21 cellular contexts compared by ENCODE assay signal in the genomic region with DNA sequence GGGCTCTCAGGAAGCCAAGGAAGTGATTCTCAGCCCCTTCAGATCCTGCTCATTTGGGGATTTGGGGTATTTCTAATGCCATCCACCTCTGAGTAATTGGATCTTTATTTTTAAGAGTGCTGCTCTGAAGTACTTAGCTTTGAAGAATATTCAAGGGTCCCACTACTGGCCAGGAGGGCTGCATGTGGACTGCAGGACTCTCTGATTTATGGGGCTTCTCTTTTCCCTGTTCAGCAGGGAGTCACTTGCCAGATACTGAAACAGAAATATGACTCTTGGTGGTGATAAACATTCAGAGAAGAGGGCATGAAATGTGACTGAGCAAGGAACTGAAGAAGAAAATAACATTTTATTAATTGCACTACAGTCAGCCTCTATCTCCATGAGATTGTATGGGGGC.
"Had no signal": no experiment of that assay in that cellular context is flagged by ENCODE, and none has a peak within 500 bp of the region (broad histone marks: within the 10 kb centered on the region; RNA-seq: fewer than 3 reads in every experiment).

No MANE protein-coding gene starts in this region.

- H3K4me3 Mint-ChIP-seq: endodermal cell; natural killer cell treated with Interleukin-12 subunit alpha and Interleukin-12 subunit beta and Interleukin-15 and Interleukin-18, amount 100 ng/mL, for 72 hours; stimulated activated effector memory CD8-positive, alpha-beta T cell treated with anti-CD3 and anti-CD28 coated beads, Interleukin-12 subunit alpha, Interleukin-12 subunit beta, amount 100 ng/mL, for 72 hours had no signal

- H3K4me1 Mint-ChIP-seq: endodermal cell; stimulated activated effector memory CD8-positive, alpha-beta T cell treated with anti-CD3 and anti-CD28 coated beads, Interleukin-12 subunit alpha, Interleukin-12 subunit beta, amount 100 ng/mL, for 72 hours had no signal

- H3K36me3 Mint-ChIP-seq: natural killer cell treated with Interleukin-12 subunit alpha and Interleukin-12 subunit beta and Interleukin-15 and Interleukin-18, amount 100 ng/mL, for 72 hours; stimulated activated effector memory CD8-positive, alpha-beta T cell treated with anti-CD3 and anti-CD28 coated beads, Interleukin-12 subunit alpha, Interleukin-12 subunit beta, amount 100 ng/mL, for 72 hours had no signal

- H3K9me3 ChIP-seq: colonic mucosa, psoas muscle, right lobe of liver, suprapubic skin, tibial artery, upper lobe of left lung, uterus had no signal

- H3K36me3 ChIP-seq: colonic mucosa, right lobe of liver, suprapubic skin, tibial artery, upper lobe of left lung, uterus had no signal

- H3K4me3 ChIP-seq: colonic mucosa, psoas muscle, right lobe of liver, suprapubic skin, tibial artery, upper lobe of left lung, uterus had no signal

- H3K27ac Mint-ChIP-seq: endodermal cell; natural killer cell treated with Interleukin-12 subunit alpha and Interleukin-12 subunit beta and Interleukin-15 and Interleukin-18, amount 100 ng/mL, for 72 hours; stimulated activated effector memory CD8-positive, alpha-beta T cell treated with anti-CD3 and anti-CD28 coated beads, Interleukin-12 subunit alpha, Interleukin-12 subunit beta, amount 100 ng/mL, for 72 hours had no signal

- H3K27ac ChIP-seq: colonic mucosa, psoas muscle, right lobe of liver, suprapubic skin, tibial artery, upper lobe of left lung had no signal

- DNase-seq: colonic mucosa; dermis blood vessel endothelial cell; endodermal cell; foreskin melanocyte; head of caudate nucleus; hippocampal formation; kidney glomerular epithelial cell; mammary epithelial cell; psoas muscle; retina; right lobe of liver; stimulated activated CD4-positive, alpha-beta T cell treated with anti-CD3 and anti-CD28 coated beads, Interleukin-4, amount 100 ng/mL, for 1 hour; stimulated activated CD8-positive, alpha-beta memory T cell treated with anti-CD3 and anti-CD28 coated beads, Interleukin-4, amount 100 ng/mL, for 48 hours; stimulated activated naive CD8-positive, alpha-beta T cell treated with anti-CD3 and anti-CD28 coated beads, Interleukin-15, Interleukin-2, amounts not matched to agents 100 U/mL and 50 U/mL, for 24 hours; tibial artery; upper lobe of left lung; uterus had no signal

- H3K9me3 Mint-ChIP-seq: endodermal cell; natural killer cell treated with Interleukin-12 subunit alpha and Interleukin-12 subunit beta and Interleukin-15 and Interleukin-18, amount 100 ng/mL, for 72 hours; stimulated activated effector memory CD8-positive, alpha-beta T cell treated with anti-CD3 and anti-CD28 coated beads, Interleukin-12 subunit alpha, Interleukin-12 subunit beta, amount 100 ng/mL, for 72 hours had no signal

- ATAC-seq: left lobe of liver; natural killer cell treated with Interleukin-12 subunit alpha and Interleukin-12 subunit beta and Interleukin-15 and Interleukin-18, amount 100 ng/mL, for 72 hours; psoas muscle; right lobe of liver; stimulated activated effector memory CD8-positive, alpha-beta T cell treated with anti-CD3 and anti-CD28 coated beads, Interleukin-12 subunit alpha, Interleukin-12 subunit beta, amount 100 ng/mL, for 72 hours; stimulated activated naive CD8-positive, alpha-beta T cell treated with anti-CD3 and anti-CD28 coated beads, Interleukin-15, Interleukin-2, amounts not matched to agents 100 U/mL and 50 U/mL, for 24 hours had no signal

- H3K4me1 ChIP-seq: colonic mucosa, psoas muscle, right lobe of liver, suprapubic skin, tibial artery, upper lobe of left lung, uterus had no signal
